Comparison of ENCODE assay signal across 8 cellular contexts in genomic region chr7:40341-40740, GRCh38.
A peak's percentile ranks its signal among the peaks of the same experiment; 100 is the strongest.
DNase-seq lines count a peak whose midpoint lies in the region; ATAC-seq, FAIRE-seq and TF ChIP-seq lines count a peak whose summit lies in the region.
"Not testable (repeated sequence)": the region's sequence is repeated elsewhere in the genome, so short reads cannot be mapped to it uniquely, and the experiment has no call there.

No MANE protein-coding gene starts in this region.

- TF ChIP-seq CTCF in DND-41 (IDR thresholded peaks at IDR 0.05; ENCODE audit: borderline replicate concordance, extremely low read depth, low read length, poor library complexity, severe bottlenecking); transverse colon (IDR thresholded peaks at IDR 0.05): not testable (repeated sequence)
- peak; percentile 17 for TF ChIP-seq CTCF in cardiac muscle cell (IDR thresholded peaks at IDR 0.05; ENCODE audit: low read depth, low read length)
- peak; percentile 51 for TF ChIP-seq CTCF in HepG2 (CRISPR knock-in tag; IDR thresholded peaks at IDR 0.05)
- peak; percentile 25 for TF ChIP-seq CTCF in osteocyte (IDR thresholded peaks at IDR 0.05)

- not testable (repeated sequence) for H3K36me3 ChIP-seq in DND-41 (ENCODE audit: insufficient read depth, low read length); MG63; cardiac muscle cell; HepG2 (replicated peaks in 1 of 2; ENCODE audit: control insufficient read depth in 1 of 2, insufficient read depth in 2 of 2, low read length in 2 of 2); transverse colon

- WGBS in HepG2 (ENCODE audit: low lambda C conversion rate), result 0% methylated on average over 4 of the region's 4 CpGs
- 44% methylated on average over 4 of the region's 4 CpGs; no CpG with 5 or more reads in 1 of the 2 donors for WGBS in transverse colon (ENCODE audit: low coverage in 1 of 2), 2 donors

- H3K4me2 ChIP-seq in DND-41 (ENCODE audit: insufficient read depth, low read length); HepG2 (ENCODE audit: low read depth, low read length): not testable (repeated sequence)

- H3K9me3 Mint-ChIP-seq in activated CD8-positive, alpha-beta T cell treated with anti-CD3 and anti-CD28 coated beads, Interleukin-2, amount 10 ng/mL, durations not matched to agents 7 days and 5 days (ENCODE audit: insufficient read depth); osteocyte (ENCODE audit: unreplicated experiment): not testable (repeated sequence)

- ATAC-seq in DND-41 (ENCODE audit: insufficient read depth, low read depth), result peak; percentile 35; the same call in 1 of the 3 replicates
- not testable (repeated sequence) for ATAC-seq in activated CD8-positive, alpha-beta T cell treated with anti-CD3 and anti-CD28 coated beads, Interleukin-2, amount 10 ng/mL, durations not matched to agents 7 days and 5 days
- ATAC-seq in HepG2, result peak; percentile 90

- not testable (repeated sequence) for H3K36me3 Mint-ChIP-seq in activated CD8-positive, alpha-beta T cell treated with anti-CD3 and anti-CD28 coated beads, Interleukin-2, amount 10 ng/mL, durations not matched to agents 7 days and 5 days (ENCODE audit: low read depth); osteocyte (ENCODE audit: unreplicated experiment)

- not testable (repeated sequence) for H3K9ac ChIP-seq in DND-41 (ENCODE audit: low read depth, low read length); HepG2 (ENCODE audit: insufficient read depth, low read depth, low read length)

- FAIRE-seq in HepG2 (lab: Jason Lieb, UNC), result not testable (repeated sequence)

- not testable (repeated sequence) for H3K9me3 ChIP-seq in DND-41 (ENCODE audit: insufficient read depth, low read length, severe bottlenecking); MG63; cardiac muscle cell (ENCODE audit: low read depth); HepG2 (ENCODE audit: low read length); transverse colon

- CTCF ChIA-PET in activated CD8-positive, alpha-beta T cell treated with anti-CD3 and anti-CD28 coated beads, Interleukin-2, amount 10 ng/mL, durations not matched to agents 7 days and 5 days (lab: Charles Lee); HepG2 (lab: Yijun Ruan, JAX; ENCODE audit: low intra/inter-chr PET ratio, low total read pairs): not testable (repeated sequence)

- TF ChIP-seq POLR2A in HepG2 (IDR thresholded peaks at IDR 0.05; ENCODE audit: insufficient read depth in 1 of 2, low read depth in 2 of 2, low read length in 2 of 2); transverse colon (IDR thresholded peaks at IDR 0.05): not testable (repeated sequence)

- H4K20me1 ChIP-seq in DND-41 (ENCODE audit: insufficient read depth, low read length); HepG2 (ENCODE audit: insufficient read depth, low read length): not testable (repeated sequence)

- not testable (repeated sequence) for H3K4me1 Mint-ChIP-seq in activated CD8-positive, alpha-beta T cell treated with anti-CD3 and anti-CD28 coated beads, Interleukin-2, amount 10 ng/mL, durations not matched to agents 7 days and 5 days (ENCODE audit: low read depth); osteocyte (ENCODE audit: unreplicated experiment)

- intact Hi-C loops in HepG2 (cut with micrococcal nuclease; ENCODE audit: unreplicated experiment); transverse colon (cut with DNase I; ENCODE audit: low total_unique reads): not testable (repeated sequence)

- H3K4me3 ChIP-seq in DND-41 (ENCODE audit: low read depth in 1 of 2, low read length in 2 of 2); MG63; cardiac muscle cell; HepG2 (replicated peaks in 1 of 3; ENCODE audit: insufficient read depth in 1 of 3, low read depth in 2 of 3, low read length in 3 of 3); transverse colon: not testable (repeated sequence)

- not testable (repeated sequence) for H3K27ac Mint-ChIP-seq in activated CD8-positive, alpha-beta T cell treated with anti-CD3 and anti-CD28 coated beads, Interleukin-2, amount 10 ng/mL, durations not matched to agents 7 days and 5 days; osteocyte (ENCODE audit: unreplicated experiment)

- not testable (repeated sequence) for TF ChIP-seq RAD21 in HepG2 (CRISPR knock-in tag; IDR thresholded peaks at IDR 0.05)

- POLR2A ChIA-PET in activated CD8-positive, alpha-beta T cell treated with anti-CD3 and anti-CD28 coated beads, Interleukin-2, amount 10 ng/mL, durations not matched to agents 7 days and 5 days (lab: Charles Lee); HepG2 (lab: Yijun Ruan, JAX): not testable (repeated sequence)

- TF ChIP-seq EP300 in HepG2 (IDR thresholded peaks at IDR 0.05; ENCODE audit: low read depth in 2 of 2, low read length in 2 of 2); HepG2 (CRISPR knock-in tag; IDR thresholded peaks at IDR 0.05; ENCODE audit: borderline replicate concordance); transverse colon (IDR thresholded peaks at IDR 0.05; ENCODE audit: low read depth): not testable (repeated sequence)

- not testable (repeated sequence) for BruUV-seq in HepG2 (replicated peaks; lab: Mats Ljungman, UMichigan)

- H3K27me3 ChIP-seq in DND-41 (ENCODE audit: insufficient read depth, low read length, poor library complexity) (peaks cover 24% of the 10 kb centered on the region), cardiac muscle cell (peaks cover 45% of the 10 kb centered on the region), HepG2 (ENCODE audit: control insufficient read depth in 1 of 2, insufficient read depth in 2 of 2, low read length in 2 of 2) (peaks cover 0 to 37% of the 10 kb centered on the region in 2 experiments; a peak in 2 of 5 replicates)
- not testable (repeated sequence) for H3K27me3 ChIP-seq in MG63, transverse colon

- not testable (repeated sequence) for DNase-seq in DND-41; HepG2 (ENCODE audit: low spot score); osteocyte (ENCODE audit: extremely low spot score, unreplicated experiment)
- DNase-seq in MG63 (peak; percentile 51), cerebellum (ENCODE audit: low spot score) (peak; percentile 41), cardiac muscle cell (ENCODE audit: low read depth in 1 of 2, low spot score in 1 of 2) (peak; percentile 23 to 68), transverse colon (peak; percentile 7)
- peak; percentile 8 for DNase-seq in activated CD8-positive, alpha-beta T cell treated with anti-CD3 and anti-CD28 coated beads, Interleukin-2, amount 10 ng/mL, durations not matched to agents 7 days and 5 days

- H3K4me3 Mint-ChIP-seq in activated CD8-positive, alpha-beta T cell treated with anti-CD3 and anti-CD28 coated beads, Interleukin-2, amount 10 ng/mL, durations not matched to agents 7 days and 5 days; osteocyte (ENCODE audit: unreplicated experiment): not testable (repeated sequence)

- in situ Hi-C loops in HepG2 (cut with HindIII; ENCODE audit: extremely low pct_ligation_motif_present, low pct_unique_long_range_greater_than_20kb); transverse colon (cut with MboI; ENCODE audit: low pct_ligation_motif_present in 1 of 4, low pct_unique_long_range_greater_than_20kb in 1 of 4, low sequenced_read_pairs in 3 of 4): not testable (repeated sequence)

- not testable (repeated sequence) for H3K4me1 ChIP-seq in DND-41 (ENCODE audit: insufficient read depth, low read length); cardiac muscle cell (ENCODE audit: low read depth); HepG2 (ENCODE audit: insufficient read depth, low read length); transverse colon

- H3K79me2 ChIP-seq in DND-41 (ENCODE audit: insufficient read depth, low read length); HepG2 (ENCODE audit: insufficient read depth, low read length): not testable (repeated sequence)

- not testable (repeated sequence) for H3K27me3 Mint-ChIP-seq in activated CD8-positive, alpha-beta T cell treated with anti-CD3 and anti-CD28 coated beads, Interleukin-2, amount 10 ng/mL, durations not matched to agents 7 days and 5 days (ENCODE audit: low read depth)
- H3K27me3 Mint-ChIP-seq in osteocyte (ENCODE audit: unreplicated experiment), result peaks cover 29% of the 10 kb centered on the region

- not testable (repeated sequence) for H3K27ac ChIP-seq in DND-41 (ENCODE audit: low read length); cardiac muscle cell; HepG2 (ENCODE audit: extremely low read length, insufficient read depth, low read length); transverse colon

- not testable (repeated sequence) for H2AFZ ChIP-seq in DND-41 (ENCODE audit: low read depth, low read length); HepG2 (ENCODE audit: low read length)

TF ChIP-seq in HepG2, 621 proteins besides CTCF, POLR2A, EP300 and RAD21:
- TF ChIP-seq STAG1 (CRISPR knock-in tag; IDR thresholded peaks at IDR 0.05), result 0 out of 2 replicates have a peak, but pooled peaks have one; percentile 16
TF ChIP-seq in HepG2: peak in this region for 1; not testable (repeated sequence) for 620.
